In genomic region chr1:177329871-177330270, GRCh38 we compare ENCODE assay signal across 18 cellular contexts.
DNase-seq lines count a peak whose midpoint lies in the region; FAIRE-seq and TF ChIP-seq lines count a peak whose summit lies in the region.
"Had no signal": no experiment of that assay in that cellular context is flagged by ENCODE, and none has a peak within 500 bp of the region (broad histone marks: within the 10 kb centered on the region; RNA-seq: fewer than 3 reads in every experiment).

No MANE protein-coding gene starts in this region.

- DNase-seq in fibroblast of mammary gland (ENCODE audit: low read depth), result peak; percentile 61
- DNase-seq in mucosa of gallbladder (ENCODE audit: low spot score), result peak; percentile 10
- DNase-seq in skeletal muscle cell (ENCODE audit: low read depth), result peak; percentile 72
- no peak for DNase-seq in NCI-H2171 treated with DMSO at 0.1 percent for 48 hours (lab: John Stamatoyannopoulos, UW)
- no peak for DNase-seq in D721Med (ENCODE audit: insufficient read length, low spot score)
- no peak for DNase-seq in GM10266 (ENCODE audit: extremely low spot score)
- DNase-seq: C1 segment of cervical spinal cord; Calu3; CD4-positive, alpha-beta memory T cell; COR-L47; DMS153; DND-41; H7; HCEC 1CT had no signal

- FAIRE-seq in D721Med (lab: Jason Lieb, UNC), result no peak
- FAIRE-seq: G401.6, GM12878, GM18507, H1 had no signal

- H3K4me3 ChIP-seq in fibroblast of mammary gland (ENCODE audit: control insufficient read depth, low read depth, low read length) (no peak overlapping the region), skeletal muscle cell (ENCODE audit: low read depth, low read length) (no peak overlapping the region)
- H3K4me3 ChIP-seq: GM12878 had no signal

- no peak for TF ChIP-seq CTCF in fibroblast of mammary gland (conservative IDR thresholded peaks at IDR 0.05; ENCODE audit: control insufficient read depth, insufficient read depth, low read depth, low read length)
- no peak for TF ChIP-seq CTCF in D721Med (IDR thresholded peaks at IDR 0.05; ENCODE audit: insufficient read depth, missing control alignments)
- no peak for TF ChIP-seq CTCF in GM10266 (IDR thresholded peaks at IDR 0.05; ENCODE audit: control insufficient read depth, insufficient read depth, low read depth, missing control alignments)

Comparison
In these comparisons a context has a peak if more than half of its experiments do, and no peak if none do; other contexts are left out.
1. DNase-seq: peak in fibroblast of mammary gland (single experiment), mucosa of gallbladder (single experiment) and skeletal muscle cell (single experiment); none in NCI-H2171 treated with DMSO at 0.1 percent for 48 hours (single experiment), D721Med (single experiment) and GM10266 (single experiment).